In genomic region chr6:43178951-43179830, GRCh38 we compare ENCODE assay signal across 1 cellular context.
TF ChIP-seq lines count a peak whose summit lies in the region.

No MANE protein-coding gene starts in this region.

TF ChIP-seq in H1, 55 proteins besides CTCF, POLR2A, EP300 and RAD21:
- TF ChIP-seq HDAC6 (IDR thresholded peaks at IDR 0.05; ENCODE audit: low read depth, low read length) (no peak), PHF8 (conservative IDR thresholded peaks at IDR 0.05; ENCODE audit: low read depth, low read length) (no peak), TBP (IDR thresholded peaks at IDR 0.05; ENCODE audit: low read depth, low read length) (no peak), SIX5 (IDR thresholded peaks at IDR 0.05; ENCODE audit: low read depth, low read length) (no peak), HDAC2 (IDR thresholded peaks at IDR 0.05; ENCODE audit: borderline replicate concordance in 1 of 2, low read depth in 2 of 2, low read length in 2 of 2) (no peak), NANOG (IDR thresholded peaks at IDR 0.05; ENCODE audit: insufficient read depth, low read depth, low read length, poor library complexity, severe bottlenecking) (no peak), FOSL1 (IDR thresholded peaks at IDR 0.05; ENCODE audit: insufficient read depth, low read depth, low read length) (no peak), CREB1 (IDR thresholded peaks at IDR 0.05) (no peak), CBX8 (IDR thresholded peaks at IDR 0.05; ENCODE audit: borderline replicate concordance, low read depth, low read length) (no peak), SP1 (IDR thresholded peaks at IDR 0.05; ENCODE audit: low read depth, low read length) (no peak)
TF ChIP-seq in H1: peak in this region for 0.
